In the genomic region with DNA sequence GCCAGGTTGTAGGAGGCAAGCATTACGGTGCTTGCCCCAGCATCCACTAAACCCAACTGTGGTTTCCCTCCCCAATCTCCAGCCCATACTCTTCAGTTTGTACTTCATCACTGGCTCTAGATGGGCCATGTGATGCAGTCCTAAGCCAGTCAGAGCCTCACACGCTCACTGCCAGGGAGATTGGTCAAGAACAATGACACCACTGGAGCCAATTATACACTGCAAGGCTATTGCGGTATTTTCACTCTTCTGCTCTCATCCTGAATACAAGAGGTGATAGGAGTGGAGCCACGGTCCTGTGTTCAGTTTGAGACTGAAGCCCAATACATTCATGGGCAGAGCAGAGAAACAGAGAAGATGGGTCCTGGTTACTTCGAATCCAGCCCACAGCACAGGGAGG, we compare ENCODE assay signal across 25 cellular contexts.
"Had no signal": no experiment of that assay in that cellular context is flagged by ENCODE, and none has a peak within 500 bp of the region (broad histone marks: within the 10 kb centered on the region; RNA-seq: fewer than 3 reads in every experiment).

No MANE protein-coding gene starts in this region.

- H3K27ac ChIP-seq: adrenal gland, KMS-11, SJSA1 had no signal

- H3K4me3 ChIP-seq: adrenal gland, SJSA1 had no signal

- H3K36me3 ChIP-seq: adrenal gland, SJSA1 had no signal

- H3K4me3 Mint-ChIP-seq: activated CD8-positive, alpha-beta T cell treated with anti-CD3 and anti-CD28 coated beads, Interleukin-2, amount 10 ng/mL, durations not matched to agents 7 days and 5 days; activated naive CD8-positive, alpha-beta T cell treated with anti-CD3 and anti-CD28 coated beads, Interleukin-2, amount 10 ng/mL, durations not matched to agents 7 days and 5 days; WTC11 had no signal

- H3K4me2 ChIP-seq: KMS-11 had no signal

- DNase-seq: activated CD4-positive, alpha-beta T cell treated with anti-CD3 and anti-CD28 coated beads for 48 hours; activated CD4-positive, alpha-beta T cell treated with anti-CD3 and anti-CD28 coated beads, Interleukin-2, amount 50 U/mL, for 4 hours; activated CD4-positive, CD25-positive, alpha-beta regulatory T cell treated with anti-CD3 and anti-CD28 coated beads, Interleukin-2, amount 50 U/mL, for 72 hours; activated CD8-positive, alpha-beta memory T cell treated with anti-CD3 and anti-CD28 coated beads, Interleukin-2, amount 50 U/mL, for 48 hours; activated CD8-positive, alpha-beta T cell treated with anti-CD3 and anti-CD28 coated beads, Interleukin-2, amount 10 ng/mL, durations not matched to agents 7 days and 5 days; activated naive CD4-positive, alpha-beta T cell treated with anti-CD3 and anti-CD28 coated beads, Interleukin-2, amount 50 U/mL, for 16 hours; activated naive CD8-positive, alpha-beta T cell treated with anti-CD3 and anti-CD28 coated beads, Interleukin-2, amount 10 ng/mL, durations not matched to agents 7 days and 5 days; activated T-cell treated with anti-CD3 and anti-CD28 coated beads, Interleukin-2, amount 50 U/mL, for 1 hour; adrenal gland; anterior cingulate cortex; NCI-H1092; NCI-H1417 treated with DMSO at 0.1 percent for 48 hours; NCI-H1694; NCI-H2081; NCI-H2227 treated with DMSO at 0.1 percent for 48 hours; NCI-H446 treated with DMSO at 0.1 percent for 48 hours; NCI-H524 treated with DMSO at 0.1 percent for 48 hours; NCI-H748 treated with DMSO at 0.1 percent for 48 hours; PC-3; SHP77; SW 1271 had no signal

- H3K9me3 ChIP-seq: adrenal gland, SJSA1 had no signal

- H3K27ac Mint-ChIP-seq: activated CD8-positive, alpha-beta T cell treated with anti-CD3 and anti-CD28 coated beads, Interleukin-2, amount 10 ng/mL, durations not matched to agents 7 days and 5 days; activated naive CD8-positive, alpha-beta T cell treated with anti-CD3 and anti-CD28 coated beads, Interleukin-2, amount 10 ng/mL, durations not matched to agents 7 days and 5 days; WTC11 had no signal

- FAIRE-seq: RCC 7860 had no signal

- H3K27me3 ChIP-seq: SJSA1 had no signal

- H3K4me1 Mint-ChIP-seq: WTC11 had no signal

- H3K4me1 ChIP-seq: SJSA1 had no signal

- H3K9ac ChIP-seq: KMS-11 had no signal
